20 cellular contexts compared by ENCODE assay signal in genomic region chr9:21470126-21470525, GRCh38. TPM values are rescaled to one million over a fixed set of nuclear protein-coding genes. Genes with fewer than 3 reads are reported as not detected.
DNase-seq lines count a peak whose midpoint lies in the region; ATAC-seq and TF ChIP-seq lines count a peak whose summit lies in the region.
"Had no signal": no experiment of that assay in that cellular context is flagged by ENCODE, and none has a peak within 500 bp of the region (broad histone marks: within the 10 kb centered on the region; RNA-seq: fewer than 3 reads in every experiment).

No MANE protein-coding gene starts in this region.

- H3K4me1 ChIP-seq in CD8-positive, alpha-beta T cell (ENCODE audit: insufficient read depth, low read length) = no peaks in the 10 kb centered on the region
- H3K4me1 ChIP-seq: BLaER1, Caco-2 had no signal

- intact Hi-C loops in CD8-positive, alpha-beta T cell (cut with DNase I, micrococcal nuclease) = loop anchor here in 1 of 2 experiments (5.0 kb wide), 1 partner anchor 37 kb away; no protein-coding TSS in a partner anchor

- H3K27ac ChIP-seq in CD8-positive, alpha-beta T cell (ENCODE audit: low read depth, low read length) = no peak overlapping the region
- H3K27ac ChIP-seq: 22Rv1, BLaER1, C4-2B had no signal

- H3K9me3 ChIP-seq in CD8-positive, alpha-beta T cell (ENCODE audit: low read length) = no peaks in the 10 kb centered on the region
- H3K9me3 ChIP-seq: BLaER1, Caco-2 had no signal

- CTCF ChIA-PET in CD8-positive, alpha-beta T cell (lab: Charles Lee) = interaction anchor here (1.1 to 4.9 kb wide), 3 partner anchors 36 to 319 kb away, joined by 3 to 27 read pairs (median 3); no protein-coding TSS in a partner anchor
- CTCF ChIA-PET in activated CD8-positive, alpha-beta memory T cell treated with anti-CD3 and anti-CD28 coated beads, Interleukin-2, amount 10 ng/mL, durations not matched to agents 7 days and 5 days (lab: Charles Lee) = no interaction called here

- no peaks in the 10 kb centered on the region for H3K9me3 Mint-ChIP-seq in CD8-positive, alpha-beta T cell
- no peaks in the 10 kb centered on the region for H3K9me3 Mint-ChIP-seq in activated CD8-positive, alpha-beta memory T cell treated with anti-CD3 and anti-CD28 coated beads, Interleukin-2, amount 10 ng/mL, durations not matched to agents 7 days and 5 days (ENCODE audit: low read depth)
- H3K9me3 Mint-ChIP-seq: CD4-positive, CD25-positive, alpha-beta regulatory T cell; H9; HFFc6 had no signal

- no peak overlapping the region for H3K4me3 ChIP-seq in CD8-positive, alpha-beta T cell (ENCODE audit: low read depth, low read length)
- H3K4me3 ChIP-seq: BLaER1, GM23338 had no signal

- POLR2A ChIA-PET in CD8-positive, alpha-beta T cell (lab: Charles Lee) = no interaction called here

- H3K4me3 Mint-ChIP-seq in CD8-positive, alpha-beta T cell = no peak overlapping the region
- H3K4me3 Mint-ChIP-seq in activated CD8-positive, alpha-beta memory T cell treated with anti-CD3 and anti-CD28 coated beads, Interleukin-2, amount 10 ng/mL, durations not matched to agents 7 days and 5 days = no peak overlapping the region
- H3K4me3 Mint-ChIP-seq: B cell; CD4-positive, CD25-positive, alpha-beta regulatory T cell; GM23338; H9; HFFc6 had no signal

- H3K36me3 Mint-ChIP-seq in CD8-positive, alpha-beta T cell = no peaks in the 10 kb centered on the region
- no peaks in the 10 kb centered on the region for H3K36me3 Mint-ChIP-seq in activated CD8-positive, alpha-beta memory T cell treated with anti-CD3 and anti-CD28 coated beads, Interleukin-2, amount 10 ng/mL, durations not matched to agents 7 days and 5 days
- H3K36me3 Mint-ChIP-seq: CD4-positive, CD25-positive, alpha-beta regulatory T cell had no signal

- peaks cover 8% of the 10 kb centered on the region for H3K27me3 Mint-ChIP-seq in CD8-positive, alpha-beta T cell (ENCODE audit: low read depth)
- H3K27me3 Mint-ChIP-seq in activated CD8-positive, alpha-beta memory T cell treated with anti-CD3 and anti-CD28 coated beads, Interleukin-2, amount 10 ng/mL, durations not matched to agents 7 days and 5 days = peaks cover 23% of the 10 kb centered on the region

- H3K36me3 ChIP-seq in CD8-positive, alpha-beta T cell (ENCODE audit: insufficient read depth, low read length) = no peaks in the 10 kb centered on the region
- H3K36me3 ChIP-seq: BLaER1 had no signal

- no peak for ATAC-seq in CD8-positive, alpha-beta T cell
- ATAC-seq in GM21423 (IDR thresholded peaks at IDR 0.05; ENCODE audit: unreplicated experiment) = no peak
- ATAC-seq in activated CD8-positive, alpha-beta memory T cell treated with anti-CD3 and anti-CD28 coated beads, Interleukin-2, amount 10 ng/mL, durations not matched to agents 7 days and 5 days = no peak
- ATAC-seq: GM23338 had no signal

- H3K27me3 ChIP-seq in CD8-positive, alpha-beta T cell (ENCODE audit: insufficient read depth, low read length) = no peaks in the 10 kb centered on the region
- H3K27me3 ChIP-seq: BLaER1 had no signal

- DNase-seq in COLO829 (ENCODE audit: low spot score) = peak; percentile 35
- peak; percentile 69 for DNase-seq in foreskin melanocyte
- DNase-seq in inferior parietal cortex (ENCODE audit: extremely low spot score) = peak; percentile 8
- peak; percentile 82 for DNase-seq in pons (ENCODE audit: low spot score)
- no peak for DNase-seq in CD8-positive, alpha-beta T cell
- DNase-seq in activated CD8-positive, alpha-beta memory T cell treated with anti-CD3 and anti-CD28 coated beads, Interleukin-2, amount 50 U/mL, for 48 hours = no peak
- no peak for DNase-seq in activated CD8-positive, alpha-beta memory T cell treated with anti-CD3 and anti-CD28 coated beads, Interleukin-2, amount 10 ng/mL, durations not matched to agents 7 days and 5 days
- DNase-seq: Caco-2; CD4-positive, CD25-positive, alpha-beta regulatory T cell; DMS153; DND-41; H9; HFFc6 had no signal

- no peak for TF ChIP-seq CTCF in CD8-positive, alpha-beta T cell (IDR thresholded peaks at IDR 0.05)

- H3K27ac Mint-ChIP-seq in CD8-positive, alpha-beta T cell = no peak overlapping the region
- H3K27ac Mint-ChIP-seq in activated CD8-positive, alpha-beta memory T cell treated with anti-CD3 and anti-CD28 coated beads, Interleukin-2, amount 10 ng/mL, durations not matched to agents 7 days and 5 days = no peak overlapping the region
- H3K27ac Mint-ChIP-seq: B cell, GM23338, H9, HFFc6 had no signal

- H3K4me1 Mint-ChIP-seq in CD8-positive, alpha-beta T cell (ENCODE audit: low read depth) = peaks cover 2% of the 10 kb centered on the region
- no peaks in the 10 kb centered on the region for H3K4me1 Mint-ChIP-seq in activated CD8-positive, alpha-beta memory T cell treated with anti-CD3 and anti-CD28 coated beads, Interleukin-2, amount 10 ng/mL, durations not matched to agents 7 days and 5 days
- H3K4me1 Mint-ChIP-seq: B cell; CD4-positive, CD25-positive, alpha-beta regulatory T cell had no signal

RNA-seq across cellular contexts. Expression of gene IFNE, which starts 12.0 kb away (rescaled TPM):
- total RNA-seq in CD8-positive, alpha-beta T cell = not detected
- total RNA-seq in activated CD8-positive, alpha-beta memory T cell treated with anti-CD3 and anti-CD28 coated beads, Interleukin-2, amount 10 ng/mL, durations not matched to agents 7 days and 5 days = not detected
- total RNA-seq: B cell; CD4-positive, CD25-positive, alpha-beta regulatory T cell; H4; H9 had no signal

RNA-seq across cellular contexts. Expression of gene IFNA1, which starts 29.9 kb away (rescaled TPM):
- not detected for total RNA-seq in CD8-positive, alpha-beta T cell
- not detected for total RNA-seq in activated CD8-positive, alpha-beta memory T cell treated with anti-CD3 and anti-CD28 coated beads, Interleukin-2, amount 10 ng/mL, durations not matched to agents 7 days and 5 days
- total RNA-seq: B cell; Caco-2; CD4-positive, CD25-positive, alpha-beta regulatory T cell; GM23338; H4; H9; HFFc6 had no signal

Comparison
In these comparisons a context has a peak if more than half of its experiments do, and no peak if none do; other contexts are left out.
1. DNase-seq: peak in COLO829 (single experiment), foreskin melanocyte (single experiment), inferior parietal cortex (single experiment) and pons (single experiment); none in CD8-positive, alpha-beta T cell (0 of 7), activated CD8-positive, alpha-beta memory T cell treated with anti-CD3 and anti-CD28 coated beads, Interleukin-2, amount 50 U/mL, for 48 hours (single experiment) and activated CD8-positive, alpha-beta memory T cell treated with anti-CD3 and anti-CD28 coated beads, Interleukin-2, amount 10 ng/mL, durations not matched to agents 7 days and 5 days (single experiment).